In the genomic region with DNA sequence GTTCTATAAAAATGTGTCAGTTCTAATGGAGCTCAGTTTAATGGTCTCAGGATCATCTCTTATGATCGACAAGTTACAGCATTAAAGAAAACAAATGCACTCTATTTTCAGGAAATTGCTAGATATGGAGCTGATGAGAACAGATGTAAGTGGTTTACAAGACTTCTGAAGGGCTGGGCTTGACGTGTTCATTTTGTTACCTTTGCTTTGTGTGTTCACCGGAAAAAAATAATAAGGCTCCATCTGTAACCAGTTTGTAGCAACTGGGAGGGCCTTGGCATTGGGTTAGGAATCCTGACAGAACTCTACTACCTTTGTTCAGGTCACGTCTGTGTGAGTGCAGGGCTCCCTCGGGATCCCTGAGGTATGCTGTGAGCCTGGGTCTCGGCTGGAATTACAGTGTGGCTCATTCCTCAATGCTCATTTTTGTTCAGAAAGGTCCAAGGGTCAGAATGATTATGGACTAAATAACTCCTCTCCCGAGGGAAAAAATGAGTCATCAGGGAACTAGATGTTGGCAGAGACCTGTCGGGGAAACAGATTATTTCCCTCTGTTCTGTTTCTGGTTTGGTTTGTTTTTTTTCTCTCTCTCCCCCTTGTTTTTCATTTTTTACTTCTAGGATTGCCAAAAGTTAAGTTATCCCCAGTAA, we compare ENCODE assay signal across 11 cellular contexts.
DNase-seq lines count a peak whose midpoint lies in the region; ATAC-seq, FAIRE-seq and TF ChIP-seq lines count a peak whose summit lies in the region.
"Had no signal": no experiment of that assay in that cellular context is flagged by ENCODE, and none has a peak within 500 bp of the region (broad histone marks: within the 10 kb centered on the region; RNA-seq: fewer than 3 reads in every experiment).

No MANE protein-coding gene starts in this region.

- TF ChIP-seq POLR2A in H54 (IDR thresholded peaks at IDR 0.05; ENCODE audit: low read depth, low read length), result no peak

- no peaks in the 10 kb centered on the region for H3K27me3 ChIP-seq in RWPE2 (ENCODE audit: insufficient read depth, poor library complexity, severe bottlenecking)
- H3K27me3 ChIP-seq: neutrophil had no signal

- DNase-seq in H54 (ENCODE audit: insufficient read length, low spot score) (peak; percentile 40), RWPE2 (ENCODE audit: low spot score) (peak; percentile 73), foreskin fibroblast (peak; percentile 73 to 80), superior temporal gyrus (ENCODE audit: extremely low spot score) (peak; percentile 3), middle frontal gyrus (ENCODE audit: extremely low spot score, low spot score) (no peak)
- DNase-seq in activated CD8-positive, alpha-beta memory T cell treated with anti-CD3 and anti-CD28 coated beads, Interleukin-2, amount 10 ng/mL, durations not matched to agents 7 days and 5 days, result no peak
- DNase-seq: activated CD4-positive, alpha-beta T cell treated with anti-CD3 and anti-CD28 coated beads, Interleukin-2, amount 50 U/mL, for 48 hours had no signal

- H3K36me3 Mint-ChIP-seq in activated CD8-positive, alpha-beta memory T cell treated with anti-CD3 and anti-CD28 coated beads, Interleukin-2, amount 10 ng/mL, durations not matched to agents 7 days and 5 days, result no peaks in the 10 kb centered on the region

- no peaks in the 10 kb centered on the region for H3K36me3 ChIP-seq in RWPE2 (ENCODE audit: low read depth)
- H3K36me3 ChIP-seq: neutrophil had no signal

- H3K27me3 Mint-ChIP-seq in activated CD8-positive, alpha-beta memory T cell treated with anti-CD3 and anti-CD28 coated beads, Interleukin-2, amount 10 ng/mL, durations not matched to agents 7 days and 5 days, result no peaks in the 10 kb centered on the region

- H3K9me3 ChIP-seq in RWPE2 (ENCODE audit: severe bottlenecking), result no peaks in the 10 kb centered on the region
- H3K9me3 ChIP-seq: neutrophil had no signal

- no peaks in the 10 kb centered on the region for H3K9me3 Mint-ChIP-seq in activated CD8-positive, alpha-beta memory T cell treated with anti-CD3 and anti-CD28 coated beads, Interleukin-2, amount 10 ng/mL, durations not matched to agents 7 days and 5 days (ENCODE audit: low read depth)

- TF ChIP-seq CTCF in RWPE2 (IDR thresholded peaks at IDR 0.05; ENCODE audit: poor library complexity, severe bottlenecking), result no peak
- no peak for TF ChIP-seq CTCF in foreskin fibroblast (IDR thresholded peaks at IDR 0.05; ENCODE audit: low read depth, low read length)

- peak overlapping the region; percentile 90 for H3K27ac ChIP-seq in RWPE2 (ENCODE audit: poor library complexity, severe bottlenecking)
- H3K27ac ChIP-seq: neutrophil had no signal

- H3K4me3 Mint-ChIP-seq in activated CD8-positive, alpha-beta memory T cell treated with anti-CD3 and anti-CD28 coated beads, Interleukin-2, amount 10 ng/mL, durations not matched to agents 7 days and 5 days, result no peak overlapping the region

- no peaks in the 10 kb centered on the region for H3K4me1 Mint-ChIP-seq in activated CD8-positive, alpha-beta memory T cell treated with anti-CD3 and anti-CD28 coated beads, Interleukin-2, amount 10 ng/mL, durations not matched to agents 7 days and 5 days

- FAIRE-seq in H54 (lab: Jason Lieb, UNC), result peak; percentile 98
- FAIRE-seq: GM18507 had no signal

- H3K4me1 ChIP-seq in RWPE2 (ENCODE audit: insufficient read depth, poor library complexity, severe bottlenecking), result peaks cover 18% of the 10 kb centered on the region

- no peak overlapping the region for H3K4me3 ChIP-seq in RWPE2 (ENCODE audit: severe bottlenecking)
- no peak overlapping the region for H3K4me3 ChIP-seq in foreskin fibroblast (ENCODE audit: low read depth in 1 of 2, low read length in 2 of 2)

- no peak overlapping the region for H3K27ac Mint-ChIP-seq in activated CD8-positive, alpha-beta memory T cell treated with anti-CD3 and anti-CD28 coated beads, Interleukin-2, amount 10 ng/mL, durations not matched to agents 7 days and 5 days

- ATAC-seq in RWPE2 (ENCODE audit: low read depth) (peak; percentile 97), HG03196 (IDR thresholded peaks at IDR 0.05; ENCODE audit: unreplicated experiment) (no peak), HG03442 (IDR thresholded peaks at IDR 0.05; ENCODE audit: unreplicated experiment) (no peak)
- ATAC-seq in activated CD8-positive, alpha-beta memory T cell treated with anti-CD3 and anti-CD28 coated beads, Interleukin-2, amount 10 ng/mL, durations not matched to agents 7 days and 5 days, result no peak

- CTCF ChIA-PET in activated CD8-positive, alpha-beta memory T cell treated with anti-CD3 and anti-CD28 coated beads, Interleukin-2, amount 10 ng/mL, durations not matched to agents 7 days and 5 days (lab: Charles Lee), result no interaction called here

Comparison
In these comparisons a context has a peak if more than half of its experiments do, and no peak if none do; other contexts are left out.
1. DNase-seq: peak in H54 (single experiment), RWPE2 (single experiment), foreskin fibroblast (2 of 2) and superior temporal gyrus (single experiment); none in activated CD8-positive, alpha-beta memory T cell treated with anti-CD3 and anti-CD28 coated beads, Interleukin-2, amount 10 ng/mL, durations not matched to agents 7 days and 5 days (single experiment) and middle frontal gyrus (single experiment).